ENCODE assay signal across 36 cellular contexts in genomic region chr4:156811963-156812362, GRCh38.
"Had no signal": no experiment of that assay in that cellular context is flagged by ENCODE, and none has a peak within 500 bp of the region (broad histone marks: within the 10 kb centered on the region; RNA-seq: fewer than 3 reads in every experiment).

No MANE protein-coding gene starts in this region.

- H3K4me1 Mint-ChIP-seq: activated CD4-positive, alpha-beta memory T cell treated with anti-CD3 and anti-CD28 coated beads, Interleukin-2, amount 10 ng/mL, durations not matched to agents 7 days and 5 days; activated CD4-positive, alpha-beta T cell treated with anti-CD3 and anti-CD28 coated beads for 36 hours; activated CD4-positive, alpha-beta T cell treated with anti-CD3 and anti-CD28 coated beads, Interleukin-2, amount 10 ng/mL, durations not matched to agents 7 days and 5 days; activated CD8-positive, alpha-beta memory T cell treated with anti-CD3 and anti-CD28 coated beads, Interleukin-2, amount 10 ng/mL, durations not matched to agents 7 days and 5 days; activated naive CD4-positive, alpha-beta T cell treated with anti-CD3 and anti-CD28 coated beads, Interleukin-2, amount 10 ng/mL, durations not matched to agents 7 days and 5 days; activated naive CD4-positive, alpha-beta T cell treated with anti-CD3 and anti-CD28 coated beads, Interleukin-2, amount 50 U/mL, for 24 hours; activated naive CD8-positive, alpha-beta T cell treated with anti-CD3 and anti-CD28 coated beads, Interleukin-2, amount 10 ng/mL, durations not matched to agents 7 days and 5 days; activated naive CD8-positive, alpha-beta T cell treated with anti-CD3 and anti-CD28 coated beads, Interleukin-2, amount 50 U/mL, for 24 hours had no signal

- H3K36me3 Mint-ChIP-seq: activated CD8-positive, alpha-beta memory T cell treated with anti-CD3 and anti-CD28 coated beads, Interleukin-2, amount 10 ng/mL, durations not matched to agents 7 days and 5 days; activated naive CD4-positive, alpha-beta T cell treated with anti-CD3 and anti-CD28 coated beads, Interleukin-2, amount 10 ng/mL, durations not matched to agents 7 days and 5 days; activated naive CD4-positive, alpha-beta T cell treated with anti-CD3 and anti-CD28 coated beads, Interleukin-2, amount 50 U/mL, for 24 hours; activated naive CD8-positive, alpha-beta T cell; activated naive CD8-positive, alpha-beta T cell treated with anti-CD3 and anti-CD28 coated beads, Interleukin-2, amount 10 ng/mL, durations not matched to agents 7 days and 5 days; WTC11 had no signal

- H3K27me3 Mint-ChIP-seq: activated CD4-positive, alpha-beta memory T cell treated with anti-CD3 and anti-CD28 coated beads, Interleukin-2, amount 10 ng/mL, durations not matched to agents 7 days and 5 days; activated CD4-positive, alpha-beta T cell treated with anti-CD3 and anti-CD28 coated beads for 36 hours; activated CD4-positive, alpha-beta T cell treated with anti-CD3 and anti-CD28 coated beads, Interleukin-2, amount 10 ng/mL, durations not matched to agents 7 days and 5 days; activated CD8-positive, alpha-beta memory T cell treated with anti-CD3 and anti-CD28 coated beads, Interleukin-2, amount 10 ng/mL, durations not matched to agents 7 days and 5 days; activated naive CD4-positive, alpha-beta T cell treated with anti-CD3 and anti-CD28 coated beads, Interleukin-2, amount 10 ng/mL, durations not matched to agents 7 days and 5 days; activated naive CD4-positive, alpha-beta T cell treated with anti-CD3 and anti-CD28 coated beads, Interleukin-2, amount 50 U/mL, for 24 hours; activated naive CD8-positive, alpha-beta T cell; activated naive CD8-positive, alpha-beta T cell treated with anti-CD3 and anti-CD28 coated beads, Interleukin-2, amount 10 ng/mL, durations not matched to agents 7 days and 5 days; activated naive CD8-positive, alpha-beta T cell treated with anti-CD3 and anti-CD28 coated beads, Interleukin-2, amount 50 U/mL, for 24 hours; activated T-cell treated with anti-CD3 and anti-CD28 coated beads, Interleukin-2, amount 50 U/mL, for 24 hours had no signal

- DNase-seq: activated CD4-positive, alpha-beta memory T cell treated with anti-CD3 and anti-CD28 coated beads, Interleukin-2, amount 10 ng/mL, durations not matched to agents 7 days and 5 days; activated CD4-positive, alpha-beta T cell treated with anti-CD3 and anti-CD28 coated beads for 1 hour; activated CD4-positive, alpha-beta T cell treated with anti-CD3 and anti-CD28 coated beads for 36 hours; activated CD4-positive, alpha-beta T cell treated with anti-CD3 and anti-CD28 coated beads for 48 hours; activated CD4-positive, alpha-beta T cell treated with anti-CD3 and anti-CD28 coated beads, Interleukin-2, amount 10 ng/mL, durations not matched to agents 7 days and 5 days; activated CD4-positive, alpha-beta T cell treated with anti-CD3 and anti-CD28 coated beads, Interleukin-2, amount 50 U/mL, for 48 hours; activated CD4-positive, CD25-positive, alpha-beta regulatory T cell; activated CD8-positive, alpha-beta memory T cell treated with anti-CD3 and anti-CD28 coated beads for 24 hours; activated CD8-positive, alpha-beta memory T cell treated with anti-CD3 and anti-CD28 coated beads, Interleukin-2, amount 10 ng/mL, durations not matched to agents 7 days and 5 days; activated CD8-positive, alpha-beta memory T cell treated with anti-CD3 and anti-CD28 coated beads, Interleukin-2, amount 50 U/mL, for 48 hours; activated CD8-positive, alpha-beta T cell treated with anti-CD3 and anti-CD28 coated beads, Interleukin-2, amount 10 ng/mL, durations not matched to agents 7 days and 5 days; activated effector memory CD4-positive, alpha-beta T cell treated with Interleukin-2 at 50 U/mL for 16 hours; activated gamma-delta T cell; activated naive CD4-positive, alpha-beta T cell treated with anti-CD3 and anti-CD28 coated beads, Interleukin-2, amount 10 ng/mL, durations not matched to agents 7 days and 5 days; activated naive CD4-positive, alpha-beta T cell treated with Interleukin-2 at 50 U/mL for 16 hours; activated naive CD8-positive, alpha-beta T cell treated with anti-CD3 and anti-CD28 coated beads, Interleukin-2, amount 10 ng/mL, durations not matched to agents 7 days and 5 days; activated naive CD8-positive, alpha-beta T cell treated with anti-CD3 and anti-CD28 coated beads, Interleukin-2, amount 50 U/mL, for 24 hours; activated T-cell treated with anti-CD3 and anti-CD28 coated beads, Interleukin-2, amount 50 U/mL, for 24 hours; activated T-cell treated with anti-CD3 and anti-CD28 coated beads, Interleukin-2, amount 50 U/mL, for 48 hours; aorta; body of pancreas; brain microvascular endothelial cell; central memory CD4-positive, alpha-beta T cell; SW 1271; T-helper 1 cell; T-helper 2 cell; T-helper 9 cell; WERI-Rb-1 had no signal

- H3K9me3 ChIP-seq: body of pancreas, breast epithelium had no signal

- ATAC-seq: activated CD4-positive, alpha-beta T cell treated with anti-CD3 and anti-CD28 coated beads for 36 hours; activated CD4-positive, CD25-positive, alpha-beta regulatory T cell treated with anti-CD3 and anti-CD28 coated beads, Interleukin-2, amount 50 U/mL, for 24 hours; activated CD8-positive, alpha-beta memory T cell treated with anti-CD3 and anti-CD28 coated beads, Interleukin-2, amount 10 ng/mL, durations not matched to agents 7 days and 5 days; activated CD8-positive, alpha-beta T cell treated with anti-CD3 and anti-CD28 coated beads, Interleukin-2, amount 10 ng/mL, durations not matched to agents 7 days and 5 days; activated naive CD8-positive, alpha-beta T cell treated with anti-CD3 and anti-CD28 coated beads, Interleukin-2, amount 50 U/mL, for 24 hours; body of pancreas; WTC11 had no signal

- H3K4me1 ChIP-seq: body of pancreas, breast epithelium had no signal

- H3K27ac ChIP-seq: body of pancreas, brain microvascular endothelial cell, breast epithelium, WERI-Rb-1 had no signal

- H3K4me3 ChIP-seq: body of pancreas, breast epithelium had no signal

- H3K27ac Mint-ChIP-seq: activated CD4-positive, alpha-beta memory T cell treated with anti-CD3 and anti-CD28 coated beads, Interleukin-2, amount 10 ng/mL, durations not matched to agents 7 days and 5 days; activated CD4-positive, alpha-beta T cell treated with anti-CD3 and anti-CD28 coated beads for 36 hours; activated CD4-positive, alpha-beta T cell treated with anti-CD3 and anti-CD28 coated beads, Interleukin-2, amount 10 ng/mL, durations not matched to agents 7 days and 5 days; activated CD8-positive, alpha-beta memory T cell treated with anti-CD3 and anti-CD28 coated beads, Interleukin-2, amount 10 ng/mL, durations not matched to agents 7 days and 5 days; activated CD8-positive, alpha-beta T cell treated with anti-CD3 and anti-CD28 coated beads, Interleukin-2, amount 10 ng/mL, durations not matched to agents 7 days and 5 days; activated naive CD4-positive, alpha-beta T cell treated with anti-CD3 and anti-CD28 coated beads, Interleukin-2, amount 10 ng/mL, durations not matched to agents 7 days and 5 days; activated naive CD4-positive, alpha-beta T cell treated with anti-CD3 and anti-CD28 coated beads, Interleukin-2, amount 50 U/mL, for 24 hours; activated naive CD8-positive, alpha-beta T cell; activated naive CD8-positive, alpha-beta T cell treated with anti-CD3 and anti-CD28 coated beads, Interleukin-2, amount 10 ng/mL, durations not matched to agents 7 days and 5 days; activated naive CD8-positive, alpha-beta T cell treated with anti-CD3 and anti-CD28 coated beads, Interleukin-2, amount 50 U/mL, for 24 hours; activated T-cell treated with anti-CD3 and anti-CD28 coated beads, Interleukin-2, amount 50 U/mL, for 24 hours; activated T-helper 2 cell treated with anti-CD3 and anti-CD28 coated beads, Interferon-gamma antibody, Interleukin-2, Interleukin-4, amounts not matched to agents 10 μg/mL and 5 μg/mL and 100 μg/mL, durations not matched to agents 14 hours and 24 hours and 36 hours; T-helper 1 cell treated with Interleukin-12 subunit alpha and Interleukin-12 subunit beta and Interleukin-4 antibody, amounts not matched to agents 30 μg/mL and 1 μg/mL, for 36 hours; T-helper 2 cell treated with Interferon-gamma antibody and Interleukin-4, amounts not matched to agents 5 μg/mL and 100 μg/mL, for 36 hours; WTC11 had no signal

- H3K9me3 Mint-ChIP-seq: activated CD4-positive, alpha-beta memory T cell treated with anti-CD3 and anti-CD28 coated beads, Interleukin-2, amount 10 ng/mL, durations not matched to agents 7 days and 5 days; activated CD4-positive, alpha-beta T cell treated with anti-CD3 and anti-CD28 coated beads, Interleukin-2, amount 10 ng/mL, durations not matched to agents 7 days and 5 days; activated naive CD4-positive, alpha-beta T cell treated with anti-CD3 and anti-CD28 coated beads, Interleukin-2, amount 10 ng/mL, durations not matched to agents 7 days and 5 days; activated naive CD4-positive, alpha-beta T cell treated with anti-CD3 and anti-CD28 coated beads, Interleukin-2, amount 50 U/mL, for 24 hours; activated naive CD8-positive, alpha-beta T cell treated with anti-CD3 and anti-CD28 coated beads, Interleukin-2, amount 10 ng/mL, durations not matched to agents 7 days and 5 days; activated T-helper 2 cell treated with anti-CD3 and anti-CD28 coated beads, Interferon-gamma antibody, Interleukin-2, Interleukin-4, amounts not matched to agents 10 μg/mL and 5 μg/mL and 100 μg/mL, durations not matched to agents 14 hours and 24 hours and 36 hours; T-helper 1 cell treated with Interleukin-12 subunit alpha and Interleukin-12 subunit beta and Interleukin-4 antibody, amounts not matched to agents 30 μg/mL and 1 μg/mL, for 36 hours; T-helper 2 cell treated with Interferon-gamma antibody and Interleukin-4, amounts not matched to agents 5 μg/mL and 100 μg/mL, for 36 hours; WTC11 had no signal

- H3K27me3 ChIP-seq: body of pancreas, brain microvascular endothelial cell, breast epithelium had no signal

- H3K4me3 Mint-ChIP-seq: activated CD4-positive, alpha-beta memory T cell treated with anti-CD3 and anti-CD28 coated beads, Interleukin-2, amount 10 ng/mL, durations not matched to agents 7 days and 5 days; activated CD4-positive, alpha-beta T cell treated with anti-CD3 and anti-CD28 coated beads for 36 hours; activated CD4-positive, alpha-beta T cell treated with anti-CD3 and anti-CD28 coated beads, Interleukin-2, amount 10 ng/mL, durations not matched to agents 7 days and 5 days; activated CD8-positive, alpha-beta memory T cell treated with anti-CD3 and anti-CD28 coated beads, Interleukin-2, amount 10 ng/mL, durations not matched to agents 7 days and 5 days; activated CD8-positive, alpha-beta T cell treated with anti-CD3 and anti-CD28 coated beads, Interleukin-2, amount 10 ng/mL, durations not matched to agents 7 days and 5 days; activated naive CD4-positive, alpha-beta T cell treated with anti-CD3 and anti-CD28 coated beads, Interleukin-2, amount 10 ng/mL, durations not matched to agents 7 days and 5 days; activated naive CD4-positive, alpha-beta T cell treated with anti-CD3 and anti-CD28 coated beads, Interleukin-2, amount 50 U/mL, for 24 hours; activated naive CD8-positive, alpha-beta T cell; activated naive CD8-positive, alpha-beta T cell treated with anti-CD3 and anti-CD28 coated beads, Interleukin-2, amount 10 ng/mL, durations not matched to agents 7 days and 5 days; activated naive CD8-positive, alpha-beta T cell treated with anti-CD3 and anti-CD28 coated beads, Interleukin-2, amount 50 U/mL, for 24 hours; activated T-cell treated with anti-CD3 and anti-CD28 coated beads, Interleukin-2, amount 50 U/mL, for 24 hours; T-helper 1 cell treated with Interleukin-12 subunit alpha and Interleukin-12 subunit beta and Interleukin-4 antibody, amounts not matched to agents 30 μg/mL and 1 μg/mL, for 36 hours; T-helper 2 cell treated with Interferon-gamma antibody and Interleukin-4, amounts not matched to agents 5 μg/mL and 100 μg/mL, for 36 hours; WTC11 had no signal

- H3K36me3 ChIP-seq: breast epithelium, WERI-Rb-1 had no signal
